ENCODE assay signal across 1 cellular context in the genomic region with DNA sequence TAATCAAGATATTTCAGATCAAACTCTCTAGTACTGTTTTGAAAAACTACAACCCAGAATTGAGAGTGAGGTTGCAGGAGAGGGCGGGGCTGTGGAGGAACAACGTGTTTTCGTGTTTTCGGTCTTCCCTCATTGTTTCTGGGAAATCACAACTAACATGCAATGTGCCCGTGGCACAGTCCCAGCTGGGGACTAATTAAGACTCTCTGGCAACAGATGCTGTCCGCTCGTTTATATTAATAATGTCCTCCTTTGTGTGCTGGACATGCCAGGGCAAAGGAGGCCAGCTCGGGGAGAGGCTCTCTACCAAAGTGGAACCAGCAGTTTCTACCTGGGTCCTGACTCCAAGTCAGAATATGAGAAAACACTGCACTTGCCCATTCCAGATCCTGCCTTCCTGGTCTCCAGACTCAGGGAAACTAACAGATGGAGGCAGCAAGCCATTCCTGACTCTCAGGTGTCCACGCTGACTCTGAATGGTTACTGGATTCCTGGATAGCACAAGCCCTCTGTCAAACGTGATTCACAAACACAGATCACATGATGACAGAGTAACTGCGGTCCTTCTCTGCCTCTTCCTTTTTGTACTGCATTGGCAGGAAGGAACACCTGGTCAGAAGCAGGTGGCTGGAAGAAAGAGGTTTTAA.
TF ChIP-seq lines count a peak whose summit lies in the region.

No MANE protein-coding gene starts in this region.

TF ChIP-seq in WTC11, 78 proteins besides CTCF, POLR2A, EP300 and RAD21 (continued from another document):
- TF ChIP-seq TEAD4 (CRISPR knock-in tag; IDR thresholded peaks at IDR 0.05) (no peak), ETV6 (CRISPR knock-in tag; IDR thresholded peaks at IDR 0.05) (no peak), NFE2L1 (CRISPR knock-in tag; IDR thresholded peaks at IDR 0.05) (no peak), CREB1 (CRISPR knock-in tag; IDR thresholded peaks at IDR 0.05) (no peak), HMGA2 (CRISPR knock-in tag; IDR thresholded peaks at IDR 0.05) (no peak), E2F5 (CRISPR knock-in tag; IDR thresholded peaks at IDR 0.05) (no peak)
- TF ChIP-seq, protein P1, sequence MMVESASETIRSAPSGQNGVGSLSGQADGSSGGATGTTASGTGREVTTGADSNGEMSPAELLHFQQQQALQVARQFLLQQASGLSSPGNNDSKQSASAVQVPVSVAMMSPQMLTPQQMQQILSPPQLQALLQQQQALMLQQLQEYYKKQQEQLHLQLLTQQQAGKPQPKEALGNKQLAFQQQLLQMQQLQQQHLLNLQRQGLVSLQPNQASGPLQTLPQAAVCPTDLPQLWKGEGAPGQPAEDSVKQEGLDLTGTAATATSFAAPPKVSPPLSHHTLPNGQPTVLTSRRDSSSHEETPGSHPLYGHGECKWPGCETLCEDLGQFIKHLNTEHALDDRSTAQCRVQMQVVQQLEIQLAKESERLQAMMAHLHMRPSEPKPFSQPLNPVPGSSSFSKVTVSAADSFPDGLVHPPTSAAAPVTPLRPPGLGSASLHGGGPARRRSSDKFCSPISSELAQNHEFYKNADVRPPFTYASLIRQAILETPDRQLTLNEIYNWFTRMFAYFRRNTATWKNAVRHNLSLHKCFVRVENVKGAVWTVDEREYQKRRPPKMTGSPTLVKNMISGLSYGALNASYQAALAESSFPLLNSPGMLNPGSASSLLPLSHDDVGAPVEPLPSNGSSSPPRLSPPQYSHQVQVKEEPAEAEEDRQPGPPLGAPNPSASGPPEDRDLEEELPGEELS (CRISPR knock-in tag; IDR thresholded peaks at IDR 0.05): no peak
- TF ChIP-seq, protein P2, sequence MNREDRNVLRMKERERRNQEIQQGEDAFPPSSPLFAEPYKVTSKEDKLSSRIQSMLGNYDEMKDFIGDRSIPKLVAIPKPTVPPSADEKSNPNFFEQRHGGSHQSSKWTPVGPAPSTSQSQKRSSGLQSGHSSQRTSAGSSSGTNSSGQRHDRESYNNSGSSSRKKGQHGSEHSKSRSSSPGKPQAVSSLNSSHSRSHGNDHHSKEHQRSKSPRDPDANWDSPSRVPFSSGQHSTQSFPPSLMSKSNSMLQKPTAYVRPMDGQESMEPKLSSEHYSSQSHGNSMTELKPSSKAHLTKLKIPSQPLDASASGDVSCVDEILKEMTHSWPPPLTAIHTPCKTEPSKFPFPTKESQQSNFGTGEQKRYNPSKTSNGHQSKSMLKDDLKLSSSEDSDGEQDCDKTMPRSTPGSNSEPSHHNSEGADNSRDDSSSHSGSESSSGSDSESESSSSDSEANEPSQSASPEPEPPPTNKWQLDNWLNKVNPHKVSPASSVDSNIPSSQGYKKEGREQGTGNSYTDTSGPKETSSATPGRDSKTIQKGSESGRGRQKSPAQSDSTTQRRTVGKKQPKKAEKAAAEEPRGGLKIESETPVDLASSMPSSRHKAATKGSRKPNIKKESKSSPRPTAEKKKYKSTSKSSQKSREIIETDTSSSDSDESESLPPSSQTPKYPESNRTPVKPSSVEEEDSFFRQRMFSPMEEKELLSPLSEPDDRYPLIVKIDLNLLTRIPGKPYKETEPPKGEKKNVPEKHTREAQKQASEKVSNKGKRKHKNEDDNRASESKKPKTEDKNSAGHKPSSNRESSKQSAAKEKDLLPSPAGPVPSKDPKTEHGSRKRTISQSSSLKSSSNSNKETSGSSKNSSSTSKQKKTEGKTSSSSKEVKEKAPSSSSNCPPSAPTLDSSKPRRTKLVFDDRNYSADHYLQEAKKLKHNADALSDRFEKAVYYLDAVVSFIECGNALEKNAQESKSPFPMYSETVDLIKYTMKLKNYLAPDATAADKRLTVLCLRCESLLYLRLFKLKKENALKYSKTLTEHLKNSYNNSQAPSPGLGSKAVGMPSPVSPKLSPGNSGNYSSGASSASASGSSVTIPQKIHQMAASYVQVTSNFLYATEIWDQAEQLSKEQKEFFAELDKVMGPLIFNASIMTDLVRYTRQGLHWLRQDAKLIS (CRISPR knock-in tag; IDR thresholded peaks at IDR 0.05; ENCODE audit: borderline replicate concordance): no peak
